13 cellular contexts compared by ENCODE assay signal in the genomic region with DNA sequence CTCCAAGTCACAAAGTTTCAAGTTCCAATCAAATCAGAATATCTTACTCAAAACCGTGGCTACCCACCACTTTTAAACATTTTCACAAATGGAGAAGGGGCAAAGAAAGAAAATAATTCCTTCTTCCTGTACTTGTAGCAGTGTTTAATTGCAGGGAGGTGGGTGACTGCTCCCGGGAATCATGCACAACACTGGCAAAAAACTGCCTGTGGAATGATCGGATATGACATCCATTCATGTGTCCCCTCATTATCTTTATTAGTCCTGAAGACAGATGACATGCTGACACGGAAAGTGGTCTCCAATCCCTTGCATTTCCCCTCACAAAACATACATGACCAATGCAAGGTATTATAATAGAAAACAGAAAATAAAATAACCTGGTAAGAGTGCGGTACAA. TPM values are rescaled to one million over a fixed set of nuclear protein-coding genes. Genes with fewer than 3 reads are reported as not detected.
DNase-seq lines count a peak whose midpoint lies in the region; ATAC-seq and TF ChIP-seq lines count a peak whose summit lies in the region.
"Had no signal": no experiment of that assay in that cellular context is flagged by ENCODE, and none has a peak within 500 bp of the region (broad histone marks: within the 10 kb centered on the region; RNA-seq: fewer than 3 reads in every experiment).

No MANE protein-coding gene starts in this region.

- H3K4me3 ChIP-seq in cardiac muscle cell, result peak overlapping the region; percentile 83
- H3K4me3 ChIP-seq in heart left ventricle, result peak overlapping the region in 3 of 12 donors; percentile 68 to 98 (median 78)
- H3K4me3 ChIP-seq in astrocyte of the cerebellum (ENCODE audit: low read depth, low read length), result peak overlapping the region; percentile 87
- peak overlapping the region; percentile 85 for H3K4me3 ChIP-seq in mesodermal cell (ENCODE audit: extremely low read depth, insufficient read depth, low read length, poor library complexity, severe bottlenecking)
- peak overlapping the region; percentile 65 to 90 for H3K4me3 ChIP-seq in uterus

- H3K27ac ChIP-seq in cardiac muscle cell (no peak overlapping the region), heart left ventricle (no peak overlapping the region), mesodermal cell (ENCODE audit: low read depth, low read length, severe bottlenecking) (no peak overlapping the region), uterus (peak overlapping the region in 1 of 2 donors; percentile 94)
- H3K27ac ChIP-seq: ascending aorta had no signal

- no peaks in the 10 kb centered on the region for H3K9me3 ChIP-seq in cardiac muscle cell (ENCODE audit: low read depth)
- no peaks in the 10 kb centered on the region for H3K9me3 ChIP-seq in heart left ventricle
- H3K9me3 ChIP-seq in mesodermal cell (ENCODE audit: control insufficient read depth, low read length), result no peaks in the 10 kb centered on the region
- H3K9me3 ChIP-seq in uterus, result no peaks in the 10 kb centered on the region
- H3K9me3 ChIP-seq: ascending aorta had no signal

- H3K27me3 ChIP-seq in cardiac muscle cell (peaks cover 11% of the 10 kb centered on the region), heart left ventricle (peaks cover 0 to 14% (median 0%) of the 10 kb centered on the region in 9 donors), uterus (no peaks in the 10 kb centered on the region)
- H3K27me3 ChIP-seq: ascending aorta had no signal

- intact Hi-C loops in heart left ventricle (cut with DNase I), result loop anchor here in 1 of 10 donors (10.0 kb wide), 2 partner anchors 192 to 338 kb away; partner anchors contain the start of gene METAP1
- intact Hi-C loops in uterus (cut with DNase I; ENCODE audit: low total_unique reads), result no loop called here

- H3K36me3 ChIP-seq in cardiac muscle cell (no peaks in the 10 kb centered on the region), heart left ventricle (no peaks in the 10 kb centered on the region), mesodermal cell (ENCODE audit: control insufficient read depth, insufficient read depth, low read length) (peaks cover 4% of the 10 kb centered on the region), uterus (no peaks in the 10 kb centered on the region)
- H3K36me3 ChIP-seq: ascending aorta had no signal

- H3K4me1 ChIP-seq in cardiac muscle cell (ENCODE audit: low read depth) (peaks cover 17% of the 10 kb centered on the region), heart left ventricle (peaks cover 0 to 38% (median 13%) of the 10 kb centered on the region in 12 donors), mesodermal cell (ENCODE audit: control insufficient read depth, insufficient read depth, low read length, poor library complexity, severe bottlenecking) (peaks cover 32% of the 10 kb centered on the region), uterus (no peaks in the 10 kb centered on the region)

- no peak for TF ChIP-seq CTCF in cardiac muscle cell (IDR thresholded peaks at IDR 0.05; ENCODE audit: low read depth, low read length)
- TF ChIP-seq CTCF in heart left ventricle (IDR thresholded peaks at IDR 0.05), result no peak
- TF ChIP-seq CTCF in astrocyte of the cerebellum (IDR thresholded peaks at IDR 0.05; ENCODE audit: low read depth, low read length, missing control alignments), result no peak
- no peak for TF ChIP-seq CTCF in uterus (IDR thresholded peaks at IDR 0.05)

- WGBS in heart left ventricle, 4 donors, result 83 to 92% (median 85%) methylated on average over 5 of the region's 5 CpGs
- WGBS in mesodermal cell (ENCODE audit: insufficient coverage in 2 of 2), 2 experiments, result 100% methylated on average over 1 of the region's 5 CpGs; no CpG with 5 or more reads in 1 of the 2 experiments

- no peak for TF ChIP-seq POLR2A in heart left ventricle (IDR thresholded peaks at IDR 0.05)
- no peak for TF ChIP-seq POLR2A in uterus (IDR thresholded peaks at IDR 0.05)

- in situ Hi-C loops in astrocyte of the cerebellum (cut with HindIII; ENCODE audit: low sequenced_read_pairs), result no loop called here

- ATAC-seq in heart left ventricle, result no peak
- ATAC-seq in HG02798 (IDR thresholded peaks at IDR 0.05; ENCODE audit: poor library complexity, unreplicated experiment), result no peak
- no peak for ATAC-seq in HG03521 (IDR thresholded peaks at IDR 0.05; ENCODE audit: unreplicated experiment)

- DNase-seq in cardiac muscle cell (ENCODE audit: low read depth in 1 of 2, low spot score in 1 of 2) (no peak), heart left ventricle (no peak), astrocyte of the cerebellum (ENCODE audit: low read depth) (no peak), uterus (no peak), ecto neural progenitor cell (ENCODE audit: low spot score) (no peak)
- DNase-seq: H7; NCI-H510A treated with DMSO at 0.1 percent for 48 hours; stimulated activated naive CD4-positive, alpha-beta T cell treated with Interleukin-2 at 50 U/mL for 16 hours; T1000 had no signal

RNA-seq across cellular contexts. Expression of gene TSPAN5, which starts 2.0 kb away (rescaled TPM):
- 24.4 and 26.9 TPM in 2 replicates for total RNA-seq in cardiac muscle cell
- polyA plus RNA-seq in cardiac muscle cell, result 38.5 and 39.8 TPM in 2 replicates
- 10 to 100 TPM in 1 of 9 donors, 1 to 10 TPM in 8; 1.6 to 10.2 (median 5.6) TPM for total RNA-seq in heart left ventricle
- polyA plus RNA-seq in heart left ventricle, result 1 to 10 TPM; 1.0 to 6.1 TPM
- polyA plus RNA-seq in mesodermal cell (2013, experiment 1 of 2), result 66.2 TPM
- 69.8 TPM for polyA plus RNA-seq in mesodermal cell (2013, experiment 2 of 2)
- total RNA-seq in uterus, result 10 to 100 TPM; 15.9 to 45.3 (median 30.3) TPM
